ENCODE assay signal across 9 cellular contexts in genomic region chr22:42344391-42344861, GRCh38.
DNase-seq lines count a peak whose midpoint lies in the region; ATAC-seq and TF ChIP-seq lines count a peak whose summit lies in the region.
"Had no signal": no experiment of that assay in that cellular context is flagged by ENCODE, and none has a peak within 500 bp of the region (broad histone marks: within the 10 kb centered on the region; RNA-seq: fewer than 3 reads in every experiment).

No MANE protein-coding gene starts in this region.

- no peaks in the 10 kb centered on the region for H3K27me3 Mint-ChIP-seq in activated naive CD8-positive, alpha-beta T cell treated with anti-CD3 and anti-CD28 coated beads for 36 hours
- H3K27me3 Mint-ChIP-seq in stimulated activated naive CD8-positive, alpha-beta T cell treated with anti-CD3 and anti-CD28 coated beads, Interleukin-15, amount 100 ng/mL, for 72 hours: peaks cover 15% of the 10 kb centered on the region
- peaks cover 47 to 56% (median 48%) of the 10 kb centered on the region in 3 donors for H3K27me3 Mint-ChIP-seq in CD14-positive monocyte (ENCODE audit: low read depth in 3 of 3)

- peaks cover 24% of the 10 kb centered on the region for H3K4me1 ChIP-seq in iPS-18a (ENCODE audit: control insufficient read depth, low read depth, low read length)

- peaks cover 23% of the 10 kb centered on the region for H3K27me3 ChIP-seq in iPS-18a (ENCODE audit: control insufficient read depth, insufficient read depth, low read length)

- H3K27ac Mint-ChIP-seq in activated naive CD8-positive, alpha-beta T cell treated with anti-CD3 and anti-CD28 coated beads for 36 hours: no peak overlapping the region
- H3K27ac Mint-ChIP-seq in stimulated activated naive CD8-positive, alpha-beta T cell treated with anti-CD3 and anti-CD28 coated beads, Interleukin-15, amount 100 ng/mL, for 72 hours: no peak overlapping the region
- no peak overlapping the region for H3K27ac Mint-ChIP-seq in CD14-positive monocyte
- H3K27ac Mint-ChIP-seq: IgD-negative memory B cell had no signal

- no peaks in the 10 kb centered on the region for H3K9me3 ChIP-seq in iPS-18a (ENCODE audit: control insufficient read depth, low read depth, low read length)

- H3K27ac ChIP-seq in iPS-18a (ENCODE audit: low read length): no peak overlapping the region

- no peak overlapping the region for H3K9ac ChIP-seq in iPS-18a (ENCODE audit: low read length)

- no peaks in the 10 kb centered on the region for H3K9me3 Mint-ChIP-seq in activated naive CD8-positive, alpha-beta T cell treated with anti-CD3 and anti-CD28 coated beads for 36 hours
- no peaks in the 10 kb centered on the region for H3K9me3 Mint-ChIP-seq in stimulated activated naive CD8-positive, alpha-beta T cell treated with anti-CD3 and anti-CD28 coated beads, Interleukin-15, amount 100 ng/mL, for 72 hours
- peaks cover 0 to 11% (median 0%) of the 10 kb centered on the region in 7 donors for H3K9me3 Mint-ChIP-seq in CD14-positive monocyte

- ATAC-seq in stimulated activated naive CD8-positive, alpha-beta T cell treated with anti-CD3 and anti-CD28 coated beads, Interleukin-15, amount 100 ng/mL, for 72 hours: peak; percentile 16
- ATAC-seq in GM19351 (IDR thresholded peaks at IDR 0.05; ENCODE audit: unreplicated experiment): no peak

- peak in 2 of 3 experiments; percentile 38 to 61 for DNase-seq in NCI-H1417 (lab: John Stamatoyannopoulos, UW)
- DNase-seq in NCI-H1417 treated with DMSO at 0.1 percent for 48 hours (lab: John Stamatoyannopoulos, UW): no peak
- no peak for DNase-seq in activated naive CD8-positive, alpha-beta T cell treated with anti-CD3 and anti-CD28 coated beads for 36 hours
- DNase-seq in stimulated activated naive CD8-positive, alpha-beta T cell treated with anti-CD3 and anti-CD28 coated beads, Interleukin-15, amount 100 ng/mL, for 72 hours: no peak
- DNase-seq in activated effector memory CD4-positive, alpha-beta T cell treated with anti-CD3 and anti-CD28 coated beads, Interleukin-2, amount 50 U/mL, for 16 hours: no peak
- DNase-seq in CD14-positive monocyte (ENCODE audit: low spot score): no peak

- H3K4me1 Mint-ChIP-seq in activated naive CD8-positive, alpha-beta T cell treated with anti-CD3 and anti-CD28 coated beads for 36 hours: peaks cover 15% of the 10 kb centered on the region
- peaks cover 50% of the 10 kb centered on the region for H3K4me1 Mint-ChIP-seq in stimulated activated naive CD8-positive, alpha-beta T cell treated with anti-CD3 and anti-CD28 coated beads, Interleukin-15, amount 100 ng/mL, for 72 hours
- peaks cover 4% of the 10 kb centered on the region for H3K4me1 Mint-ChIP-seq in CD14-positive monocyte

- peak overlapping the region; percentile 36 for H3K4me3 ChIP-seq in iPS-18a (ENCODE audit: low read length)

- no peaks in the 10 kb centered on the region for H3K36me3 ChIP-seq in iPS-18a (ENCODE audit: control insufficient read depth, low read depth, low read length)

- intact Hi-C loops in CD14-positive monocyte (cut with micrococcal nuclease): no loop called here

- H3K36me3 Mint-ChIP-seq in activated naive CD8-positive, alpha-beta T cell treated with anti-CD3 and anti-CD28 coated beads for 36 hours: no peaks in the 10 kb centered on the region
- no peaks in the 10 kb centered on the region for H3K36me3 Mint-ChIP-seq in CD14-positive monocyte
- H3K36me3 Mint-ChIP-seq: IgD-negative memory B cell had no signal

- peak overlapping the region; percentile 61 for H3K4me3 Mint-ChIP-seq in activated naive CD8-positive, alpha-beta T cell treated with anti-CD3 and anti-CD28 coated beads for 36 hours
- peak overlapping the region; percentile 61 to 69 for H3K4me3 Mint-ChIP-seq in stimulated activated naive CD8-positive, alpha-beta T cell treated with anti-CD3 and anti-CD28 coated beads, Interleukin-15, amount 100 ng/mL, for 72 hours
- peak overlapping the region in 1 of 2 donors; percentile 42 for H3K4me3 Mint-ChIP-seq in CD14-positive monocyte

- no peak for TF ChIP-seq CTCF in CD14-positive monocyte (IDR thresholded peaks at IDR 0.05)

Comparison
In these comparisons a context has a peak if more than half of its experiments do, and no peak if none do; other contexts are left out.
1. DNase-seq: peak in NCI-H1417 (2 of 3); none in NCI-H1417 treated with DMSO at 0.1 percent for 48 hours (single experiment), activated naive CD8-positive, alpha-beta T cell treated with anti-CD3 and anti-CD28 coated beads for 36 hours (single experiment), stimulated activated naive CD8-positive, alpha-beta T cell treated with anti-CD3 and anti-CD28 coated beads, Interleukin-15, amount 100 ng/mL, for 72 hours (0 of 2), activated effector memory CD4-positive, alpha-beta T cell treated with anti-CD3 and anti-CD28 coated beads, Interleukin-2, amount 50 U/mL, for 16 hours (single experiment) and CD14-positive monocyte (single experiment).